ENCODE assay signal across 13 cellular contexts in genomic region chr5:172170251-172170701, GRCh38. TPM values are rescaled to one million over a fixed set of nuclear protein-coding genes. Genes with fewer than 3 reads are reported as not detected.
DNase-seq lines count a peak whose midpoint lies in the region; ATAC-seq and TF ChIP-seq lines count a peak whose summit lies in the region.
"Had no signal": no experiment of that assay in that cellular context is flagged by ENCODE, and none has a peak within 500 bp of the region (broad histone marks: within the 10 kb centered on the region; RNA-seq: fewer than 3 reads in every experiment).

No MANE protein-coding gene starts in this region.

- peak overlapping the region; percentile 65 to 99 (median 92) for H3K27ac Mint-ChIP-seq in CD4-positive, alpha-beta memory T cell
- peak overlapping the region; percentile 81 for H3K27ac Mint-ChIP-seq in activated naive CD8-positive, alpha-beta T cell treated with anti-CD3 and anti-CD28 coated beads, Interleukin-2, amount 50 U/mL, for 24 hours
- peak overlapping the region; percentile 97 to 98 for H3K27ac Mint-ChIP-seq in natural killer cell

- ATAC-seq in activated naive CD8-positive, alpha-beta T cell treated with anti-CD3 and anti-CD28 coated beads, Interleukin-2, amount 50 U/mL, for 24 hours: no peak
- ATAC-seq in natural killer cell (no peak), HG03175 (IDR thresholded peaks at IDR 0.05; ENCODE audit: unreplicated experiment) (no peak)

- H3K9me3 ChIP-seq in CD4-positive, alpha-beta memory T cell (ENCODE audit: control insufficient read depth in 1 of 2, low read length in 2 of 2): no peaks in the 10 kb centered on the region
- H3K9me3 ChIP-seq: HAP-1 had no signal

- peak overlapping the region; percentile 14 for H3K27ac ChIP-seq in CD4-positive, alpha-beta memory T cell (ENCODE audit: low read depth, low read length)
- H3K27ac ChIP-seq: SK-N-MC had no signal

- peaks cover 11% of the 10 kb centered on the region for H3K36me3 ChIP-seq in CD4-positive, alpha-beta memory T cell (ENCODE audit: insufficient read depth, low read length)
- H3K36me3 ChIP-seq: HAP-1 had no signal

- H3K36me3 Mint-ChIP-seq in CD4-positive, alpha-beta memory T cell: peaks cover 29 to 71% of the 10 kb centered on the region in 2 donors
- H3K36me3 Mint-ChIP-seq in activated naive CD8-positive, alpha-beta T cell treated with anti-CD3 and anti-CD28 coated beads, Interleukin-2, amount 50 U/mL, for 24 hours (ENCODE audit: low read depth): peaks cover 35% of the 10 kb centered on the region
- no peaks in the 10 kb centered on the region for H3K36me3 Mint-ChIP-seq in natural killer cell

- H3K27me3 Mint-ChIP-seq in CD4-positive, alpha-beta memory T cell: no peaks in the 10 kb centered on the region
- peaks cover 1% of the 10 kb centered on the region for H3K27me3 Mint-ChIP-seq in activated naive CD8-positive, alpha-beta T cell treated with anti-CD3 and anti-CD28 coated beads, Interleukin-2, amount 50 U/mL, for 24 hours
- no peaks in the 10 kb centered on the region for H3K27me3 Mint-ChIP-seq in natural killer cell (ENCODE audit: low read depth in 2 of 2)

- CTCF ChIA-PET in CD4-positive, alpha-beta memory T cell (lab: Charles Lee; ENCODE audit: partially characterized antibody): interaction anchor here (1.0 to 23.1 kb wide), 4 partner anchors 14 to 64 kb away, joined by 3 to 429 read pairs (median 4); partner anchors contain the start of gene STK10

- H3K4me3 Mint-ChIP-seq in CD4-positive, alpha-beta memory T cell: peak overlapping the region; percentile 32 to 70 (median 51)
- H3K4me3 Mint-ChIP-seq in activated naive CD8-positive, alpha-beta T cell treated with anti-CD3 and anti-CD28 coated beads, Interleukin-2, amount 50 U/mL, for 24 hours: no peak overlapping the region
- peak overlapping the region; percentile 80 for H3K4me3 Mint-ChIP-seq in natural killer cell
- H3K4me3 Mint-ChIP-seq: nephron progenitor cell had no signal

- H3K27me3 ChIP-seq in CD4-positive, alpha-beta memory T cell (ENCODE audit: insufficient read depth, low read length): no peaks in the 10 kb centered on the region

- no peak for TF ChIP-seq CTCF in LNCaP clone FGC (IDR thresholded peaks at IDR 0.05; ENCODE audit: control insufficient read depth, extremely low read depth, insufficient read depth)
- TF ChIP-seq CTCF in natural killer cell (IDR thresholded peaks at IDR 0.05): no peak

- POLR2A ChIA-PET in CD4-positive, alpha-beta memory T cell (lab: Charles Lee; ENCODE audit: partially characterized antibody): interaction anchor here (0.8 to 11.4 kb wide), 4 partner anchors 9 to 56 kb away, joined by 3 to 878 read pairs (median 8); partner anchors contain the start of gene STK10

- peaks cover 61 to 98% (median 82%) of the 10 kb centered on the region in 4 donors for H3K4me1 Mint-ChIP-seq in CD4-positive, alpha-beta memory T cell
- H3K4me1 Mint-ChIP-seq in activated naive CD8-positive, alpha-beta T cell treated with anti-CD3 and anti-CD28 coated beads, Interleukin-2, amount 50 U/mL, for 24 hours: peaks cover 92% of the 10 kb centered on the region
- H3K4me1 Mint-ChIP-seq in natural killer cell: peaks cover 88 to 97% of the 10 kb centered on the region in 2 donors

- H3K4me1 ChIP-seq in CD4-positive, alpha-beta memory T cell (ENCODE audit: insufficient read depth, low read length): peaks cover 89% of the 10 kb centered on the region

- no peaks in the 10 kb centered on the region for H3K9me3 Mint-ChIP-seq in CD4-positive, alpha-beta memory T cell
- no peaks in the 10 kb centered on the region for H3K9me3 Mint-ChIP-seq in activated naive CD8-positive, alpha-beta T cell treated with anti-CD3 and anti-CD28 coated beads, Interleukin-2, amount 50 U/mL, for 24 hours
- no peaks in the 10 kb centered on the region for H3K9me3 Mint-ChIP-seq in natural killer cell
- H3K9me3 Mint-ChIP-seq: nephron progenitor cell had no signal

- DNase-seq in CD4-positive, alpha-beta memory T cell: no peak
- peak; percentile 80 for DNase-seq in LNCaP clone FGC (ENCODE audit: low read depth)
- no peak for DNase-seq in activated naive CD8-positive, alpha-beta T cell treated with anti-CD3 and anti-CD28 coated beads, Interleukin-2, amount 50 U/mL, for 24 hours
- DNase-seq in natural killer cell: no peak
- DNase-seq in stimulated activated CD4-positive, alpha-beta T cell treated with anti-CD3 and anti-CD28 coated beads, Interleukin-2, amount 100 ng/mL, for 24 hours: no peak
- DNase-seq in NCI-H2107 treated with DMSO at 0.1 percent for 48 hours (lab: John Stamatoyannopoulos, UW; ENCODE audit: unreplicated experiment): no peak
- DNase-seq: NCI-H2107; nephron progenitor cell; NK-92 treated with Interleukin-12 subunit alpha and Interleukin-12 subunit beta, amount 100 ng/mL, for 24 hours had no signal

- H3K4me3 ChIP-seq in CD4-positive, alpha-beta memory T cell (ENCODE audit: low read length in 2 of 2): no peak overlapping the region
- H3K4me3 ChIP-seq in LNCaP clone FGC (ENCODE audit: low read depth, low read length): no peak overlapping the region
- H3K4me3 ChIP-seq: HAP-1, SK-N-MC had no signal

- intact Hi-C loops in CD4-positive, alpha-beta memory T cell (cut with micrococcal nuclease): no loop called here
- intact Hi-C loops in natural killer cell (cut with micrococcal nuclease): loop anchor here (5.0 kb wide), 1 partner anchor 38 kb away; no protein-coding TSS in a partner anchor

RNA-seq across cellular contexts. Expression of gene STK10, which starts 17.7 kb away (rescaled TPM):
- total RNA-seq in CD4-positive, alpha-beta memory T cell: 100 to 1,000 TPM; 306 to 314 TPM
- polyA plus RNA-seq in CD4-positive, alpha-beta memory T cell: 100 to 1,000 TPM in 1 of 2 donors, 10 to 100 TPM in 1; 24.6 to 161 TPM
- total RNA-seq in natural killer cell: 100 to 1,000 TPM; 705 to 879 (median 783) TPM

RNA-seq across cellular contexts. Expression of gene EFCAB9, which starts 23.7 kb away (rescaled TPM):
- total RNA-seq in CD4-positive, alpha-beta memory T cell: not detected
- polyA plus RNA-seq in CD4-positive, alpha-beta memory T cell: not detected
- total RNA-seq in natural killer cell: not detected
- total RNA-seq: endothelial cell of umbilical vein had no signal
- polyA plus RNA-seq: endothelial cell of umbilical vein had no signal
